34 cellular contexts compared by ENCODE assay signal in the genomic region with DNA sequence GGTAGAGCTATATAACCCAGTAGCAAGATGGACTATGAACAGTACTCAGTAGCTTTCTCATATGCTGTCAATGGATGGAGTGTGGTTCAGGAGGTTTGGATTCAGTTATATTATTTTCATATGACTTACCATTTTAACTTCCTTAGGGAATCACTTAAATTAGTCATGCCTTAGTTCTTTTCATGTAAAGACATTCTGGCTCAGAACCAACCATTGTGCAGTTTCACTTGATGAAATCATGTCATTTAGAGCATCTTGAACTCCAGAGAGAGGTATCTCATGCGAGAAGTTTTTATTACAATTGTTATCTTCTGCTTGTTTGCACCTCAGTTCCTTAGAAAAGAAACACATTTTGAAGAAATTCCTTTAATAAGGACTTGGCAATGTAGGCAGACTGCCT. TPM values are rescaled to one million over a fixed set of nuclear protein-coding genes. Genes with fewer than 3 reads are reported as not detected.
"Had no signal": no experiment of that assay in that cellular context is flagged by ENCODE, and none has a peak within 500 bp of the region (broad histone marks: within the 10 kb centered on the region; RNA-seq: fewer than 3 reads in every experiment).

No MANE protein-coding gene starts in this region.

- H3K9me3 ChIP-seq: colonic mucosa, gastroesophageal sphincter, heart right ventricle had no signal

- FAIRE-seq: astrocyte, endometrium, endothelial cell of umbilical vein had no signal

- H3K36me3 ChIP-seq: brain microvascular endothelial cell, cardiac muscle cell, colonic mucosa, gastroesophageal sphincter, heart right ventricle, WERI-Rb-1 had no signal

- H3K27ac ChIP-seq: brain microvascular endothelial cell, cardiac muscle cell, colonic mucosa, gastroesophageal sphincter, heart right ventricle, WERI-Rb-1 had no signal

- H3K4me3 ChIP-seq: cardiac muscle cell, colonic mucosa, gastroesophageal sphincter, heart right ventricle had no signal

- DNase-seq: activated B cell treated with CpG ODN at 0.5 μM for 24 hours; activated CD4-positive, alpha-beta T cell treated with anti-CD3 and anti-CD28 coated beads for 48 hours; activated CD4-positive, alpha-beta T cell treated with anti-CD3 and anti-CD28 coated beads, Interleukin-2, amount 50 U/mL, for 1 hour; activated CD4-positive, alpha-beta T cell treated with anti-CD3 and anti-CD28 coated beads, Interleukin-2, amount 50 U/mL, for 48 hours; activated CD8-positive, alpha-beta memory T cell treated with anti-CD3 and anti-CD28 coated beads for 24 hours; activated CD8-positive, alpha-beta T cell treated with anti-CD3 and anti-CD28 coated beads for 36 hours; activated effector memory CD4-positive, alpha-beta T cell treated with Interleukin-2 at 50 U/mL for 16 hours; activated gamma-delta T cell treated with Interleukin-2 at 50 U/mL for 16 hours; activated naive CD4-positive, alpha-beta T cell treated with anti-CD3 and anti-CD28 coated beads, Interleukin-2, amount 50 U/mL, for 16 hours; activated naive CD4-positive, alpha-beta T cell treated with Interleukin-2 at 50 U/mL for 16 hours; activated T-cell treated with anti-CD3 and anti-CD28 coated beads, Interleukin-2, amount 50 U/mL, for 4 hours; amniotic stem cell; anterior cingulate cortex; brain microvascular endothelial cell; central memory CD4-positive, alpha-beta T cell; cerebellar nuclear complex; colonic mucosa; effector CD8-positive, alpha-beta T cell; foreskin melanocyte; heart right ventricle; T-helper 1 cell; T-helper 17 cell; T1000; WERI-Rb-1 had no signal

- H3K4me1 ChIP-seq: colonic mucosa, gastroesophageal sphincter, heart right ventricle had no signal

- H3K27me3 ChIP-seq: brain microvascular endothelial cell, cardiac muscle cell, colonic mucosa, gastroesophageal sphincter had no signal

RNA-seq across cellular contexts. Expression of gene IL1RAPL2, which starts 55.8 kb away (rescaled TPM):
- total RNA-seq: activated B cell treated with CpG ODN at 0.5 μM for 24 hours; activated CD8-positive, alpha-beta T cell treated with anti-CD3 and anti-CD28 coated beads for 36 hours; activated T-cell treated with anti-CD3 and anti-CD28 coated beads, Interleukin-2, amount 50 U/mL, for 4 hours; activated T-helper 17 cell treated with anti-CD3 and anti-CD28 coated beads, Interleukin-2, amount 50 U/mL, for 72 hours; cardiac muscle cell; colonic mucosa; endothelial cell of umbilical vein; epithelial cell of proximal tubule; esophagus mucosa; glomerular endothelial cell; heart right ventricle; T-helper 17 cell had no signal
- polyA plus RNA-seq: adipose tissue, cardiac muscle cell, endothelial cell of umbilical vein had no signal
